ENCODE assay signal across 1 cellular context in genomic region chr2:229642371-229642770, GRCh38.
TF ChIP-seq lines count a peak whose summit lies in the region.

No MANE protein-coding gene starts in this region.

TF ChIP-seq in liver, 16 proteins besides CTCF, POLR2A, EP300 and RAD21 (continued from another document):
- TF ChIP-seq REST (IDR thresholded peaks at IDR 0.05) (no peak), NR2F2 (IDR thresholded peaks at IDR 0.05) (no peak), MAX (IDR thresholded peaks at IDR 0.05) (peak; percentile 23), EGR1 (IDR thresholded peaks at IDR 0.05; ENCODE audit: low read depth in 2 of 2) (no peak), ATF3 (IDR thresholded peaks at IDR 0.05) (no peak), FOXA2 (IDR thresholded peaks at IDR 0.05) (no peak), TAF1 (conservative IDR thresholded peaks at IDR 0.05) (no peak), RXRA (IDR thresholded peaks at IDR 0.05) (peak; percentile 76 to 79), YY1 (IDR thresholded peaks at IDR 0.05) (no peak), SP1 (IDR thresholded peaks at IDR 0.05) (no peak), ZBTB33 (IDR thresholded peaks at IDR 0.05) (no peak), HNF4A (conservative IDR thresholded peaks at IDR 0.05) (peak; percentile 62 to 70)
